26 cellular contexts compared by ENCODE assay signal in the genomic region with DNA sequence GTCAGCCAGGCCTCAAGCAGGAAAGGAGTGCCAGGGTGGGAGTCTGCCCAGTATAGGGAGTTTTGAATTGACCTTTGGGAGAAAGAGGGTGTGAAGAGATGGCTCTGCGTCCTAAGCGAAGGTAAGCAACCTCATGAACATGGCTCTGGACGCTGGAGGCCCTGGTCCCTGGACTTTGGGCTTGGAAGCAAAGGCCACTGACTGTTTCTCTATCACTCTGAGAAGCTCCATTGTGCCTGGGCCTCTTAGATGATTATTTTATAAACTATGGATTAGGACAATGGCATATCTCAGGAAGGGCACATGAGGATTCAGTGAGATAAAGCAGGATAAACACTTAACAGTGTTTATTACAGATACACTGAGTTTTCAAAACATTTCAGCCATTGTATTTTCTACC.
"Had no signal": no experiment of that assay in that cellular context is flagged by ENCODE, and none has a peak within 500 bp of the region (broad histone marks: within the 10 kb centered on the region; RNA-seq: fewer than 3 reads in every experiment).

No MANE protein-coding gene starts in this region.

- ATAC-seq: esophagus mucosa; gastrocnemius medialis; lower lobe of right lung; natural killer cell; psoas muscle; right cardiac atrium; stimulated activated naive B cell treated with anti-CD40 and anti-IgM and Interleukin-4, amounts not matched to agents 10 μg/mL and 1 μg/mL and 100 μg/mL, for 72 hours; upper lobe of right lung had no signal

- H3K4me1 Mint-ChIP-seq: endodermal cell, neural progenitor cell had no signal

- H3K9me3 ChIP-seq: colonic mucosa, gastrocnemius medialis, left ventricle myocardium inferior, lower lobe of right lung, psoas muscle, thoracic aorta, tibial nerve, upper lobe of right lung, uterus had no signal

- H2AFZ ChIP-seq: neural progenitor cell had no signal

- H3K27ac ChIP-seq: colonic mucosa, epithelial cell of prostate, gastrocnemius medialis, left ventricle myocardium inferior, lower lobe of right lung, neural progenitor cell, psoas muscle, skin epidermis, thoracic aorta, tibial nerve, upper lobe of right lung, uterus had no signal

- H3K4me3 ChIP-seq: colonic mucosa, gastrocnemius medialis, left ventricle myocardium inferior, lower lobe of right lung, neural progenitor cell, psoas muscle, skin epidermis, thoracic aorta, tibial nerve, upper lobe of right lung, uterus had no signal

- H3K27me3 Mint-ChIP-seq: dendritic cell treated with granulocyte-macrophage colony-stimulating factor and Interleukin-4, amounts not matched to agents 40 ng/mL and 50 ng/mL, for 4 days; stimulated activated naive B cell treated with anti-CD40 and anti-IgM and Interleukin-4, amounts not matched to agents 10 μg/mL and 1 μg/mL and 100 μg/mL, for 72 hours; stimulated activated naive CD8-positive, alpha-beta T cell treated with anti-CD3 and anti-CD28 coated beads, Interleukin-15, Interleukin-2, amounts not matched to agents 100 ng/mL and 50 ng/mL, for 24 hours had no signal

- H3K36me3 Mint-ChIP-seq: natural killer cell had no signal

- H3K36me3 ChIP-seq: colonic mucosa, gastrocnemius medialis, neural progenitor cell, thoracic aorta, upper lobe of right lung, uterus had no signal

- H3K27me3 ChIP-seq: colonic mucosa, gastrocnemius medialis, neural progenitor cell, tibial nerve, upper lobe of right lung, uterus had no signal

- H3K27ac Mint-ChIP-seq: dendritic cell treated with granulocyte-macrophage colony-stimulating factor and Interleukin-4, amounts not matched to agents 40 ng/mL and 50 ng/mL, for 4 days; endodermal cell; natural killer cell; neural progenitor cell; stimulated activated naive B cell treated with anti-CD40 and anti-IgM and Interleukin-4, amounts not matched to agents 10 μg/mL and 1 μg/mL and 100 μg/mL, for 72 hours; stimulated activated naive CD8-positive, alpha-beta T cell treated with anti-CD3 and anti-CD28 coated beads, Interleukin-15, Interleukin-2, amounts not matched to agents 100 ng/mL and 50 ng/mL, for 24 hours had no signal

- H3K4me2 ChIP-seq: neural progenitor cell had no signal

- H3K9ac ChIP-seq: neural progenitor cell had no signal

- H3K4me1 ChIP-seq: colonic mucosa, neural progenitor cell, upper lobe of right lung, uterus had no signal

- H3K4me3 Mint-ChIP-seq: dendritic cell treated with granulocyte-macrophage colony-stimulating factor and Interleukin-4, amounts not matched to agents 40 ng/mL and 50 ng/mL, for 4 days; endodermal cell; natural killer cell; neural progenitor cell; stimulated activated naive B cell treated with anti-CD40 and anti-IgM and Interleukin-4, amounts not matched to agents 10 μg/mL and 1 μg/mL and 100 μg/mL, for 72 hours; stimulated activated naive CD8-positive, alpha-beta T cell treated with anti-CD3 and anti-CD28 coated beads, Interleukin-15, Interleukin-2, amounts not matched to agents 100 ng/mL and 50 ng/mL, for 24 hours had no signal

- H3K9me3 Mint-ChIP-seq: endodermal cell; natural killer cell; neural progenitor cell; stimulated activated naive CD8-positive, alpha-beta T cell treated with anti-CD3 and anti-CD28 coated beads, Interleukin-15, Interleukin-2, amounts not matched to agents 100 ng/mL and 50 ng/mL, for 24 hours had no signal

- DNase-seq: colonic mucosa; effector CD8-positive, alpha-beta T cell; endodermal cell; foreskin fibroblast; gastrocnemius medialis; head of caudate nucleus; kidney; left ventricle myocardium inferior; lower lobe of right lung; natural killer cell; nucleus accumbens; psoas muscle; right cardiac atrium; stimulated activated CD4-positive, alpha-beta T cell treated with anti-CD3 and anti-CD28 coated beads, Interleukin-15, amount 100 ng/mL, for 24 hours; stimulated activated CD4-positive, alpha-beta T cell treated with anti-CD3 and anti-CD28 coated beads, Interleukin-2, amount 100 ng/mL, for 48 hours; stimulated activated naive B cell treated with anti-CD40 and anti-IgM and Interleukin-4, amounts not matched to agents 10 μg/mL and 1 μg/mL and 100 μg/mL, for 72 hours; upper lobe of right lung; uterus had no signal
